20 cellular contexts compared by ENCODE assay signal in genomic region chr2:232652505-232652851, GRCh38. TPM values are rescaled to one million over a fixed set of nuclear protein-coding genes. Genes with fewer than 3 reads are reported as not detected.
DNase-seq lines count a peak whose midpoint lies in the region; ATAC-seq and TF ChIP-seq lines count a peak whose summit lies in the region.
"Had no signal": no experiment of that assay in that cellular context is flagged by ENCODE, and none has a peak within 500 bp of the region (broad histone marks: within the 10 kb centered on the region; RNA-seq: fewer than 3 reads in every experiment).

No MANE protein-coding gene starts in this region.

- H3K56ac ChIP-seq in mesendoderm (ENCODE audit: low read length) = no peak overlapping the region

- H3K9me3 ChIP-seq in HEK293 (ENCODE audit: control insufficient read depth, insufficient read depth, low read depth, low read length) (no peaks in the 10 kb centered on the region), WERI-Rb-1 (ENCODE audit: severe bottlenecking) (no peaks in the 10 kb centered on the region)
- H3K9me3 ChIP-seq: body of pancreas, SK-N-SH had no signal

- no peak overlapping the region for H3K27ac ChIP-seq in HEK293 (ENCODE audit: extremely low read depth, low read depth, low read length)
- H3K27ac ChIP-seq in WERI-Rb-1 = no peak overlapping the region
- no peak overlapping the region for H3K27ac ChIP-seq in mesendoderm (ENCODE audit: low read depth, low read length)
- H3K27ac ChIP-seq: body of pancreas had no signal

- H4K5ac ChIP-seq in mesendoderm (ENCODE audit: low read length) = no peak overlapping the region

- no peak overlapping the region for H3K23ac ChIP-seq in mesendoderm (ENCODE audit: low read length)

- CTCF ChIA-PET in HEK293 (lab: Yijun Ruan, JAX) = interaction anchor here (0.5 to 0.8 kb wide), 2 partner anchors 47 to 97 kb away, joined by 3 to 7 read pairs; no protein-coding TSS in a partner anchor

- H3K27me3 ChIP-seq in WERI-Rb-1 (ENCODE audit: insufficient read depth, low read depth, severe bottlenecking) = no peaks in the 10 kb centered on the region
- no peaks in the 10 kb centered on the region for H3K27me3 ChIP-seq in mesendoderm (ENCODE audit: insufficient read depth, low read length, poor library complexity)
- H3K27me3 ChIP-seq: body of pancreas had no signal

- no CpG with 5 or more reads among the region's 4 CpGs for WGBS in mesendoderm (ENCODE audit: extremely low coverage, insufficient coverage, low lambda C conversion rate)

- peak; percentile 62 for DNase-seq in AG10803 (ENCODE audit: low read depth)
- peak; percentile 37 for DNase-seq in WERI-Rb-1
- peak; percentile 61 for DNase-seq in mesendoderm
- no peak for DNase-seq in left lobe of liver (ENCODE audit: low spot score)
- DNase-seq in SK-N-DZ (ENCODE audit: low spot score) = no peak
- DNase-seq: activated T-cell treated with anti-CD3 and anti-CD28 coated beads, Interleukin-2, amount 50 U/mL, for 72 hours; body of pancreas; CD4-positive, CD25-positive, alpha-beta regulatory T cell; HCEC 1CT; kidney glomerular epithelial cell; NCI-H2029; right cardiac atrium; SK-N-SH had no signal

- no peak overlapping the region for H3K9ac ChIP-seq in mesendoderm (ENCODE audit: low read length)
- H3K9ac ChIP-seq: SK-N-SH had no signal

- no peak overlapping the region for H2BK15ac ChIP-seq in mesendoderm (replicated peaks; ENCODE audit: low read depth)

- no peak overlapping the region for H2BK120ac ChIP-seq in mesendoderm (ENCODE audit: low read depth, low read length)

- no peak for TF ChIP-seq POLR2A in GM18505 (IDR thresholded peaks at IDR 0.05; ENCODE audit: borderline replicate concordance, extremely low read depth, insufficient read depth, insufficient read length)

- no peaks in the 10 kb centered on the region for H3K79me2 ChIP-seq in mesendoderm (ENCODE audit: control insufficient read depth, insufficient read depth, low read length)

- no peak overlapping the region for H3K18ac ChIP-seq in mesendoderm (ENCODE audit: low read length)

- ATAC-seq in left lobe of liver (no peak), GM18505 (IDR thresholded peaks at IDR 0.05; ENCODE audit: unreplicated experiment) (no peak), HG03025 (IDR thresholded peaks at IDR 0.05; ENCODE audit: low FRiP score, unreplicated experiment) (no peak)
- ATAC-seq: activated CD4-positive, CD25-positive, alpha-beta regulatory T cell treated with anti-CD3 and anti-CD28 coated beads, Interleukin-2, amount 50 U/mL, for 24 hours; activated naive CD4-positive, alpha-beta T cell treated with anti-CD3 and anti-CD28 coated beads, Interleukin-2, amount 50 U/mL, for 72 hours; activated T-cell treated with anti-CD3 and anti-CD28 coated beads, Interleukin-2, amount 50 U/mL, for 72 hours; body of pancreas; K562; right cardiac atrium; stimulated activated memory B cell treated with anti-CD40 and anti-IgM and Interleukin-4, amounts not matched to agents 10 μg/mL and 1 μg/mL and 100 μg/mL, for 72 hours had no signal

- H3K79me1 ChIP-seq in mesendoderm (ENCODE audit: low read length) = no peaks in the 10 kb centered on the region

- H2BK5ac ChIP-seq in mesendoderm (ENCODE audit: low read length) = no peak overlapping the region

- H3K4me1 ChIP-seq in HEK293 (ENCODE audit: control insufficient read depth, insufficient read depth, low read length) (peaks cover 3% of the 10 kb centered on the region; the same call in 1 of the 2 replicates), mesendoderm (ENCODE audit: control insufficient read depth, low read depth, low read length) (peaks cover 5% of the 10 kb centered on the region)
- H3K4me1 ChIP-seq: body of pancreas had no signal

- no peak overlapping the region for H3K4me2 ChIP-seq in mesendoderm (ENCODE audit: low read length)
- H3K4me2 ChIP-seq: SK-N-SH had no signal

- H2AK5ac ChIP-seq in mesendoderm (ENCODE audit: low read length) = no peak overlapping the region

- H3K36me3 ChIP-seq in HEK293 (ENCODE audit: control insufficient read depth in 2 of 2, insufficient read depth in 1 of 2, low read length in 2 of 2) (no peaks in the 10 kb centered on the region), WERI-Rb-1 (no peaks in the 10 kb centered on the region), mesendoderm (ENCODE audit: control insufficient read depth, insufficient read depth, low read length) (no peaks in the 10 kb centered on the region)

- POLR2A ChIA-PET in HEK293 (lab: Yijun Ruan, JAX) = interaction anchor here (1.1 to 1.3 kb wide), 2 partner anchors 10 to 19 kb away, joined by 3 to 4 read pairs; partner anchors contain the start of gene EFHD1

- no peak overlapping the region for H4K8ac ChIP-seq in mesendoderm (ENCODE audit: low read depth, low read length)

- H3K4me3 ChIP-seq in AG10803 (ENCODE audit: low read length) (no peak overlapping the region), HEK293 (ENCODE audit: low read depth, low read length) (no peak overlapping the region), WERI-Rb-1 (ENCODE audit: low read depth, low read length) (no peak overlapping the region), mesendoderm (ENCODE audit: low read length) (no peak overlapping the region)
- H3K4me3 ChIP-seq: body of pancreas, K562 had no signal

- TF ChIP-seq CTCF in AG10803 (conservative IDR thresholded peaks at IDR 0.05; ENCODE audit: low read length) (no peak), HEK293 (tag by site-specific recombination; IDR thresholded peaks at IDR 0.05) (no peak), WERI-Rb-1 (IDR thresholded peaks at IDR 0.05; ENCODE audit: low read depth, low read length) (no peak)

- H3K4ac ChIP-seq in mesendoderm (ENCODE audit: low read depth, low read length) = no peak overlapping the region

TF ChIP-seq in HEK293, 187 proteins besides CTCF, POLR2A, EP300 and RAD21:
- TF ChIP-seq ZFP3 (tag by site-specific recombination; IDR thresholded peaks at IDR 0.05; ENCODE audit: low read depth) (no peak), SCRT1 (tag by site-specific recombination; IDR thresholded peaks at IDR 0.05; ENCODE audit: borderline replicate concordance) (no peak), ZBTB48 (tag by site-specific recombination; IDR thresholded peaks at IDR 0.05) (no peak), ZNF571 (tag by site-specific recombination; IDR thresholded peaks at IDR 0.05) (no peak), TCF7L2 (IDR thresholded peaks at IDR 0.05; ENCODE audit: borderline replicate concordance, low read depth, low read length) (peak; percentile 90), YY1 (tag by site-specific recombination; IDR thresholded peaks at IDR 0.05) (no peak), ZBTB17 (tag by site-specific recombination; IDR thresholded peaks at IDR 0.05) (peak; percentile 66), SP7 (tag by site-specific recombination; IDR thresholded peaks at IDR 0.05) (peak; percentile 55; the same call in 1 of the 2 replicates), ZIC2 (tag by site-specific recombination; IDR thresholded peaks at IDR 0.05) (peak; percentile 91), KLF16 (tag by site-specific recombination; IDR thresholded peaks at IDR 0.05) (no peak), OSR2 (tag by site-specific recombination; IDR thresholded peaks at IDR 0.05) (peak; percentile 61), ZNF174 (tag by site-specific recombination; IDR thresholded peaks at IDR 0.05) (no peak), PRDM6 (tag by site-specific recombination; IDR thresholded peaks at IDR 0.05) (peak; percentile 53; the same call in 1 of the 2 replicates), TRIM28 (IDR thresholded peaks at IDR 0.05; ENCODE audit: borderline replicate concordance, low read length) (peak; percentile 71; the same call in 1 of the 2 replicates), ZNF48 (tag by site-specific recombination; IDR thresholded peaks at IDR 0.05) (no peak), ZSCAN18 (tag by site-specific recombination; IDR thresholded peaks at IDR 0.05) (no peak)

RNA-seq across cellular contexts. Expression of gene EFHD1, which starts 19.1 kb away (rescaled TPM):
- 3.3 TPM for polyA plus RNA-seq in mesendoderm (2013, experiment 1 of 2)
- polyA plus RNA-seq in mesendoderm (2013, experiment 2 of 2) = 3.3 TPM
- total RNA-seq in left lobe of liver = 27.3 TPM
- 0.85 and 1.0 TPM in 2 replicates for polyA plus RNA-seq in SK-N-DZ (2014; cell fraction: cytosol; rRNA removed)
- 0.83 TPM in 1 of 2 replicates, not detected in the other for polyA plus RNA-seq in SK-N-DZ (2014; cell fraction: nucleus; rRNA removed)
- polyA plus RNA-seq: SK-N-SH had no signal

RNA-seq across cellular contexts. Expression of gene GIGYF2, which starts 44.7 kb away (rescaled TPM):
- 29.4 TPM for polyA plus RNA-seq in mesendoderm (2013, experiment 1 of 2)
- 30.9 TPM for polyA plus RNA-seq in mesendoderm (2013, experiment 2 of 2)
- 27.8 TPM for total RNA-seq in left lobe of liver
- 24.6 and 27.9 TPM in 2 replicates for polyA plus RNA-seq in SK-N-DZ (2014; cell fraction: cytosol; rRNA removed)
- 17.2 and 27.5 TPM in 2 replicates for polyA plus RNA-seq in SK-N-DZ (2014; cell fraction: nucleus; rRNA removed)

Comparison
In these comparisons a context has a peak if more than half of its experiments do, and no peak if none do; other contexts are left out.
1. DNase-seq: peak in AG10803 (single experiment), WERI-Rb-1 (single experiment) and mesendoderm (single experiment); none in left lobe of liver (single experiment) and SK-N-DZ (single experiment).